Comparison of ENCODE assay signal across 8 cellular contexts in genomic region chr1:117059334-117059677, GRCh38. TPM values are rescaled to one million over a fixed set of nuclear protein-coding genes. Genes with fewer than 3 reads are reported as not detected.
DNase-seq lines count a peak whose midpoint lies in the region; ATAC-seq and TF ChIP-seq lines count a peak whose summit lies in the region.

No MANE protein-coding gene starts in this region.

- H3K36me3 Mint-ChIP-seq in activated naive CD8-positive, alpha-beta T cell treated with anti-CD3 and anti-CD28 coated beads, Interleukin-2, amount 50 U/mL, for 24 hours (ENCODE audit: low read depth) = peaks cover 36% of the 10 kb centered on the region
- H3K36me3 Mint-ChIP-seq in immature natural killer cell = peaks cover 0 to 5% (median 0%) of the 10 kb centered on the region in 3 donors

- peak overlapping the region; percentile 93 for H2AFZ ChIP-seq in SK-N-SH (ENCODE audit: low read depth)

- no peaks in the 10 kb centered on the region for H3K9me2 ChIP-seq in SK-N-SH

- no peak overlapping the region for H3K4me3 Mint-ChIP-seq in activated naive CD8-positive, alpha-beta T cell treated with anti-CD3 and anti-CD28 coated beads, Interleukin-2, amount 50 U/mL, for 24 hours
- H3K4me3 Mint-ChIP-seq in immature natural killer cell = no peak overlapping the region

- H3K36me3 ChIP-seq in HUES64 (ENCODE audit: insufficient read depth, low read length) (peaks cover 31% of the 10 kb centered on the region), SK-N-SH (replicated peaks in 1 of 2; ENCODE audit: control insufficient read depth in 1 of 2, insufficient read depth in 2 of 2, low read length in 1 of 2) (peaks cover 6 to 9% of the 10 kb centered on the region in 2 experiments)

- H3K9me3 ChIP-seq in HUES64 (ENCODE audit: insufficient read depth, low read depth, low read length) = no peaks in the 10 kb centered on the region
- H3K9me3 ChIP-seq in SK-N-SH = no peaks in the 10 kb centered on the region

- whole genome bisulfite sequencing in HUES64 = under 1% methylated on average over 18 of the region's 18 CpGs
- 2% methylated on average over 15 of the region's 18 CpGs for WGBS in SK-N-SH (ENCODE audit: low lambda C conversion rate)

- no peak overlapping the region for H3K27ac Mint-ChIP-seq in activated naive CD8-positive, alpha-beta T cell treated with anti-CD3 and anti-CD28 coated beads, Interleukin-2, amount 50 U/mL, for 24 hours
- H3K27ac Mint-ChIP-seq in immature natural killer cell = no peak overlapping the region

- H3K27ac ChIP-seq in HUES64 (ENCODE audit: low read depth, low read length) = peak overlapping the region; percentile 96
- H3K27ac ChIP-seq in SK-N-SH (ENCODE audit: low read depth in 2 of 2, low read length in 1 of 2) = peak overlapping the region; percentile 52 to 83; a peak in 3 of 4 replicates

- H3K27me3 ChIP-seq in HUES64 (ENCODE audit: insufficient read depth, low read length) (no peaks in the 10 kb centered on the region), SK-N-SH (ENCODE audit: insufficient read depth) (no peaks in the 10 kb centered on the region)

- TF ChIP-seq EP300 in SK-N-SH (IDR thresholded peaks at IDR 0.05; ENCODE audit: borderline replicate concordance in 1 of 2, low read depth in 1 of 2, low read length in 1 of 2) = no peak

- no peaks in the 10 kb centered on the region for H4K20me1 ChIP-seq in SK-N-SH (ENCODE audit: insufficient read depth)

- POLR2A ChIA-PET in SK-N-SH (lab: Yijun Ruan, JAX) = interaction anchor here (0.9 kb wide), 1 partner anchor 234 kb away, joined by 3 read pairs; no protein-coding TSS in a partner anchor

- no peak for TF ChIP-seq CTCF in SK-N-SH (IDR thresholded peaks at IDR 0.05)

- no peak for TF ChIP-seq RAD21 in SK-N-SH (IDR thresholded peaks at IDR 0.05; ENCODE audit: low read length)

- peaks cover 8% of the 10 kb centered on the region for H3K79me2 ChIP-seq in SK-N-SH (ENCODE audit: insufficient read depth)

- H3K4me1 Mint-ChIP-seq in activated naive CD8-positive, alpha-beta T cell treated with anti-CD3 and anti-CD28 coated beads, Interleukin-2, amount 50 U/mL, for 24 hours = peaks cover 63% of the 10 kb centered on the region
- peaks cover 17 to 23% of the 10 kb centered on the region in 2 donors for H3K4me1 Mint-ChIP-seq in immature natural killer cell

- H3K4me2 ChIP-seq in SK-N-SH = peak overlapping the region; percentile 84

- CTCF ChIA-PET in SK-N-SH (lab: Yijun Ruan, JAX) = interaction anchor here (0.8 to 5.7 kb wide), 12 partner anchors 9 to 575 kb away, joined by 3 to 42 read pairs (median 4); no protein-coding TSS in a partner anchor

- H3K4me3 ChIP-seq in HUES64 (ENCODE audit: low read length) (peak overlapping the region; percentile 93), SK-N-SH (ENCODE audit: low read depth in 2 of 2, low read length in 1 of 2) (peak overlapping the region; percentile 76 to 91)

- H3K9me3 Mint-ChIP-seq in activated naive CD8-positive, alpha-beta T cell treated with anti-CD3 and anti-CD28 coated beads, Interleukin-2, amount 50 U/mL, for 24 hours = no peaks in the 10 kb centered on the region
- H3K9me3 Mint-ChIP-seq in immature natural killer cell = no peaks in the 10 kb centered on the region

- peaks cover 4% of the 10 kb centered on the region for H3F3A ChIP-seq in SK-N-SH (replicated peaks; ENCODE audit: insufficient read depth)

- H3K9ac ChIP-seq in HUES64 (ENCODE audit: low read depth, low read length) (peak overlapping the region; percentile 96), SK-N-SH (peak overlapping the region; percentile 60)

- H3K27me3 Mint-ChIP-seq in activated naive CD8-positive, alpha-beta T cell treated with anti-CD3 and anti-CD28 coated beads, Interleukin-2, amount 50 U/mL, for 24 hours = no peaks in the 10 kb centered on the region
- peaks cover 0 to 3% (median 2%) of the 10 kb centered on the region in 3 donors for H3K27me3 Mint-ChIP-seq in immature natural killer cell (ENCODE audit: low read depth in 3 of 3)

- DNase-seq in D341Med (ENCODE audit: low spot score) (peak; percentile 52), SK-N-SH (no peak), immature natural killer cell (peak; percentile 61 to 68 (median 67)), AG20443 (ENCODE audit: low spot score) (no peak)
- DNase-seq in activated naive CD8-positive, alpha-beta T cell treated with anti-CD3 and anti-CD28 coated beads, Interleukin-2, amount 50 U/mL, for 24 hours = peak; percentile 78
- peak in 2 of 3 donors; percentile 47 to 64 for DNase-seq in stimulated activated CD4-positive, alpha-beta T cell treated with anti-CD3 and anti-CD28 coated beads, TNF-alpha, amount 100 ng/mL, for 48 hours (ENCODE audit: low read depth in 3 of 3)

- ATAC-seq in GM21390 (IDR thresholded peaks at IDR 0.05; ENCODE audit: unreplicated experiment) = peak; percentile 27
- peak; percentile 27 for ATAC-seq in activated naive CD8-positive, alpha-beta T cell treated with anti-CD3 and anti-CD28 coated beads, Interleukin-2, amount 50 U/mL, for 24 hours

- H3K4me1 ChIP-seq in HUES64 (ENCODE audit: insufficient read depth, low read length) (peaks cover 9% of the 10 kb centered on the region; the same call in 1 of the 2 replicates), SK-N-SH (ENCODE audit: control insufficient read depth in 1 of 2, insufficient read depth in 2 of 2, low read depth in 1 of 2, low read length in 1 of 2) (peaks cover 7 to 13% of the 10 kb centered on the region in 2 experiments; a peak in 3 of 4 replicates)

TF ChIP-seq in SK-N-SH, 30 proteins besides CTCF, POLR2A, EP300 and RAD21 (continues in another document):
- TF ChIP-seq YY1 (IDR thresholded peaks at IDR 0.05; ENCODE audit: low read depth) = no peak
- no peak for TF ChIP-seq RCOR1 (IDR thresholded peaks at IDR 0.05; ENCODE audit: low read length)
- TF ChIP-seq MAX (IDR thresholded peaks at IDR 0.05; ENCODE audit: low read depth) = 0 out of 2 replicates have a peak, but pooled peaks have one; percentile 22
- no peak for TF ChIP-seq GABPA (IDR thresholded peaks at IDR 0.05; ENCODE audit: low read depth)
- TF ChIP-seq NFIC (IDR thresholded peaks at IDR 0.05; ENCODE audit: borderline replicate concordance) = no peak
- no peak for TF ChIP-seq REST (IDR thresholded peaks at IDR 0.05; ENCODE audit: low read depth, low read length)
- TF ChIP-seq ELF1 (IDR thresholded peaks at IDR 0.05) = 0 out of 2 replicates have a peak, but pooled peaks have one; percentile 33
- TF ChIP-seq POLR2AphosphoS5 (IDR thresholded peaks at IDR 0.05; ENCODE audit: low read depth, low read length) = no peak
- no peak for TF ChIP-seq SIN3A (IDR thresholded peaks at IDR 0.05; ENCODE audit: borderline replicate concordance, low read depth, low read length)
- no peak for TF ChIP-seq TCF12 (IDR thresholded peaks at IDR 0.05)
- no peak for TF ChIP-seq USF1 (IDR thresholded peaks at IDR 0.05; ENCODE audit: borderline replicate concordance, low read depth)

RNA-seq across cellular contexts. Expression of gene TTF2, which starts 0.8 kb away (rescaled TPM):
- 35.2 TPM for polyA plus RNA-seq in HUES64 (2013, experiment 1 of 2)
- polyA plus RNA-seq in HUES64 (2013, experiment 2 of 2) = 34.1 TPM
- polyA plus RNA-seq in SK-N-SH (2012; rRNA removed) = 10.8 and 12.2 TPM in 2 replicates
- polyA plus RNA-seq in SK-N-SH (2012; cell fraction: cytosol; rRNA removed) = 8.0 and 10.5 TPM in 2 replicates
- 27.1 and 37.0 TPM in 2 replicates for polyA plus RNA-seq in SK-N-SH (2012; cell fraction: nucleus; rRNA removed)
- 10 to 100 TPM in 1 of 3 donors, 1 to 10 TPM in 1, under 1 TPM in 1; 0.29 to 10.8 (median 2.8) TPM for polyA plus RNA-seq in immature natural killer cell

RNA-seq across cellular contexts. Expression of gene CD101, which starts 57.7 kb away (rescaled TPM):
- polyA plus RNA-seq in HUES64 (2013, experiment 1 of 2) = 0.60 TPM
- polyA plus RNA-seq in HUES64 (2013, experiment 2 of 2) = 0.38 TPM
- polyA plus RNA-seq in SK-N-SH (2012; rRNA removed) = 0.08 and 0.16 TPM in 2 replicates
- polyA plus RNA-seq in SK-N-SH (2012; cell fraction: cytosol; rRNA removed) = 0.06 and 0.09 TPM in 2 replicates
- 0.15 and 0.57 TPM in 2 replicates for polyA plus RNA-seq in SK-N-SH (2012; cell fraction: nucleus; rRNA removed)
- polyA plus RNA-seq in immature natural killer cell = 1 to 10 TPM in 2 of 3 donors, under 1 TPM in 1; 0.52 to 3.6 (median 1.4) TPM

Comparison
In these comparisons a context has a peak if more than half of its experiments do, and no peak if none do; other contexts are left out.
1. DNase-seq: peak in D341Med (single experiment), activated naive CD8-positive, alpha-beta T cell treated with anti-CD3 and anti-CD28 coated beads, Interleukin-2, amount 50 U/mL, for 24 hours (single experiment), immature natural killer cell (3 of 3) and stimulated activated CD4-positive, alpha-beta T cell treated with anti-CD3 and anti-CD28 coated beads, TNF-alpha, amount 100 ng/mL, for 48 hours (2 of 3); none in SK-N-SH (single experiment) and AG20443 (single experiment).